Comparison of ENCODE assay signal across 23 cellular contexts in the genomic region with DNA sequence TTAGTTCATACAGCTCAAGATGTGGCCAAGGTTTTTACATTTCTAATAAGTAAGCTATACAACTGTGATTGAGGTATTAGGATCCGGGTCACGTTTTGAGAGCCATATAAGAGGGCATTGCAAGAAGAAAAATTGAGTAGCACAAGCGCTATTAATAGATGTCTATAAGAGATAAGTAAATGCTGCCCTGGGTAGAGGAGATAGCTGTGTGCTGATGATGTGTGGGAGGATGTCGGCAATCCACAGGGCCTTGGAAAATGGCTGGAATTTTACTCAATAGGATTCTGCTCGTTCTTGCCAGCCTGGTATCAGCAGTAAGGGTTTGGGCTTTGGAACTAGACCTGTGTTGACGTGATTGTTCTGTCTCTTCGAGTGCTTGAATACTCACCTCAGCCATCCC. TPM values are rescaled to one million over a fixed set of nuclear protein-coding genes. Genes with fewer than 3 reads are reported as not detected.
A peak's percentile ranks its signal among the peaks of the same experiment; 100 is the strongest.
DNase-seq lines count a peak whose midpoint lies in the region; ATAC-seq and TF ChIP-seq lines count a peak whose summit lies in the region.
"Had no signal": no experiment of that assay in that cellular context is flagged by ENCODE, and none has a peak within 500 bp of the region (broad histone marks: within the 10 kb centered on the region; RNA-seq: fewer than 3 reads in every experiment).

No MANE protein-coding gene starts in this region.

- TF ChIP-seq CTCF in heart right ventricle (IDR thresholded peaks at IDR 0.05), result no peak
- TF ChIP-seq CTCF in brain microvascular endothelial cell (IDR thresholded peaks at IDR 0.05; ENCODE audit: low read depth, low read length, missing control alignments), result no peak
- no peak for TF ChIP-seq CTCF in upper lobe of left lung (IDR thresholded peaks at IDR 0.05)

- peak in 3 of 8 donors; percentile 20 to 42 (median 24) for ATAC-seq in heart right ventricle
- ATAC-seq in Right ventricle myocardium inferior, result no peak
- ATAC-seq in GM21723 (IDR thresholded peaks at IDR 0.05; ENCODE audit: unreplicated experiment), result no peak
- no peak for ATAC-seq in upper lobe of left lung (ENCODE audit: low FRiP score in 2 of 2)
- ATAC-seq: esophagus mucosa; gastroesophageal sphincter; stimulated activated memory B cell treated with anti-CD40 and anti-IgM and Interleukin-4, amounts not matched to agents 10 μg/mL and 1 μg/mL and 100 μg/mL, for 72 hours had no signal

- no peak overlapping the region for H3K9ac ChIP-seq in mesenchymal stem cell (ENCODE audit: low read length)

- H3K27me3 ChIP-seq in heart right ventricle, result no peaks in the 10 kb centered on the region
- H3K27me3 ChIP-seq in brain microvascular endothelial cell (replicated peaks), result no peaks in the 10 kb centered on the region
- H3K27me3 ChIP-seq in mesenchymal stem cell (ENCODE audit: control insufficient read depth in 1 of 2, insufficient read depth in 1 of 2, low read length in 2 of 2), result no peaks in the 10 kb centered on the region
- H3K27me3 ChIP-seq in upper lobe of left lung, result no peaks in the 10 kb centered on the region
- H3K27me3 ChIP-seq: gastroesophageal sphincter, testis had no signal

- H3K36me3 ChIP-seq in heart right ventricle, result peaks cover 6 to 100% (median 49%) of the 10 kb centered on the region in 9 donors
- peaks cover 62% of the 10 kb centered on the region for H3K36me3 ChIP-seq in brain microvascular endothelial cell (replicated peaks)
- H3K36me3 ChIP-seq in mesenchymal stem cell (ENCODE audit: control insufficient read depth in 1 of 2, insufficient read depth in 2 of 2, low read depth in 1 of 2, low read length in 2 of 2), result peaks cover 52 to 98% of the 10 kb centered on the region in 2 experiments
- H3K36me3 ChIP-seq in upper lobe of left lung, result peaks cover 52 to 92% (median 85%) of the 10 kb centered on the region in 4 donors

- no peak for TF ChIP-seq EP300 in upper lobe of left lung (IDR thresholded peaks at IDR 0.05)

- no peak overlapping the region for H4K8ac ChIP-seq in mesenchymal stem cell (ENCODE audit: low read length)

- intact Hi-C loops in heart right ventricle (cut with DNase I), result loop anchor here in 3 of 10 donors (10.0 kb wide), 1 partner anchor 170 kb away; no protein-coding TSS in a partner anchor
- intact Hi-C loops in Right ventricle myocardium inferior (cut with DNase I), result no loop called here

- DNase-seq in heart right ventricle (no peak), Right ventricle myocardium inferior (ENCODE audit: missing footprints) (no peak), brain microvascular endothelial cell (peak; percentile 33), mesenchymal stem cell (peak; percentile 49), foreskin melanocyte (no peak), upper lobe of left lung (no peak), glomerular visceral epithelial cell (ENCODE audit: extremely low spot score) (no peak)
- DNase-seq: activated gamma-delta T cell treated with Interleukin-2 at 50 U/mL for 16 hours; CD4-positive, alpha-beta T cell; central memory CD4-positive, alpha-beta T cell; DMS 273 treated with DMSO at 0.1 percent for 48 hours; kidney glomerular epithelial cell; NCI-H1105; NCI-H2029 treated with DMSO at 0.1 percent for 48 hours; NCI-H345; nephron progenitor cell; small intestine; testis had no signal

- no peak overlapping the region for H2AFZ ChIP-seq in mesenchymal stem cell (ENCODE audit: low read depth, low read length)

- H3K14ac ChIP-seq in mesenchymal stem cell (ENCODE audit: low read length in 2 of 2), result no peak overlapping the region

- H2BK120ac ChIP-seq in mesenchymal stem cell (ENCODE audit: low read depth, low read length), result no peak overlapping the region

- peaks cover 34% of the 10 kb centered on the region for H3K79me1 ChIP-seq in mesenchymal stem cell (replicated peaks; ENCODE audit: low read length, poor library complexity, severe bottlenecking)

- H3K9me3 ChIP-seq in heart right ventricle, result no peaks in the 10 kb centered on the region
- H3K9me3 ChIP-seq in mesenchymal stem cell (ENCODE audit: control insufficient read depth, low read length), result no peaks in the 10 kb centered on the region
- no peaks in the 10 kb centered on the region for H3K9me3 ChIP-seq in upper lobe of left lung
- H3K9me3 ChIP-seq: gastroesophageal sphincter, testis had no signal

- WGBS in heart right ventricle, 2 donors, result 45 to 58% methylated on average over 7 of the region's 7 CpGs
- 73% methylated on average over 7 of the region's 7 CpGs for WGBS in mesenchymal stem cell
- 82 to 88% methylated on average over 7 of the region's 7 CpGs for WGBS in upper lobe of left lung, 2 donors

- H3K4ac ChIP-seq in mesenchymal stem cell (ENCODE audit: low read depth in 1 of 2, low read length in 2 of 2), result no peak overlapping the region

- H4K91ac ChIP-seq in mesenchymal stem cell (ENCODE audit: low read length), result no peak overlapping the region

- peak overlapping the region in 1 of 2 experiments; percentile 42 for H3K18ac ChIP-seq in mesenchymal stem cell (ENCODE audit: low read depth in 1 of 2, low read length in 2 of 2)

- peak overlapping the region in 6 of 10 donors; percentile 18 to 72 (median 61) for H3K27ac ChIP-seq in heart right ventricle
- peak overlapping the region; percentile 47 for H3K27ac ChIP-seq in brain microvascular endothelial cell
- peak overlapping the region; percentile 48 for H3K27ac ChIP-seq in mesenchymal stem cell (ENCODE audit: low read length, poor library complexity, severe bottlenecking)
- H3K27ac ChIP-seq in upper lobe of left lung, result no peak overlapping the region
- H3K27ac ChIP-seq: gastroesophageal sphincter, testis had no signal

- H2BK5ac ChIP-seq in mesenchymal stem cell (ENCODE audit: low read depth, low read length, poor library complexity, severe bottlenecking), result no peak overlapping the region

- H3K4me3 ChIP-seq in heart right ventricle (no peak overlapping the region), brain microvascular endothelial cell (ENCODE audit: low read depth, low read length) (no peak overlapping the region), mesenchymal stem cell (ENCODE audit: insufficient read depth in 1 of 2, low read depth in 1 of 2, low read length in 2 of 2) (no peak overlapping the region), upper lobe of left lung (no peak overlapping the region)
- H3K4me3 ChIP-seq: gastroesophageal sphincter, testis had no signal

- H3K4me1 ChIP-seq in heart right ventricle, result peaks cover 0 to 46% (median 36%) of the 10 kb centered on the region in 9 donors
- H3K4me1 ChIP-seq in mesenchymal stem cell (ENCODE audit: control insufficient read depth, insufficient read depth, low read depth, low read length), result peaks cover 11% of the 10 kb centered on the region
- peaks cover 8 to 15% (median 13%) of the 10 kb centered on the region in 4 donors for H3K4me1 ChIP-seq in upper lobe of left lung

- no peak overlapping the region for H2BK15ac ChIP-seq in mesenchymal stem cell (ENCODE audit: low read depth, poor library complexity, severe bottlenecking)

- H3K23ac ChIP-seq in mesenchymal stem cell (ENCODE audit: low read length in 2 of 2), result no peak overlapping the region

- TF ChIP-seq POLR2A in upper lobe of left lung (IDR thresholded peaks at IDR 0.05), result no peak

- no peak overlapping the region for H2BK12ac ChIP-seq in mesenchymal stem cell (ENCODE audit: low read length in 2 of 2)

- no peak overlapping the region for H3K4me2 ChIP-seq in mesenchymal stem cell (ENCODE audit: low read length, poor library complexity, severe bottlenecking)

- peak overlapping the region; percentile 33 for H2AK5ac ChIP-seq in mesenchymal stem cell (ENCODE audit: low read length, severe bottlenecking)

- in situ Hi-C loops in brain microvascular endothelial cell (cut with HindIII; ENCODE audit: low pct_ligation_motif_present, low sequenced_read_pairs), result no loop called here

RNA-seq across cellular contexts. Expression of a gene that starts 41.6 kb away (rescaled TPM):
- total RNA-seq in heart right ventricle (10 to 100 TPM in 7 of 10 donors, 1 to 10 TPM in 3; 6.8 to 83.9 (median 11.2) TPM), Right ventricle myocardium inferior (21.9 TPM), upper lobe of left lung (100 to 1,000 TPM in 1 of 6 donors, 10 to 100 TPM in 5; 13.9 to 101 (median 57.9) TPM)
- 1 to 10 TPM; 4.8 to 6.4 TPM for polyA plus RNA-seq in heart right ventricle
- 0.06 TPM for polyA plus RNA-seq in mesenchymal stem cell (2013, experiment 1 of 2)
- 0.12 TPM for polyA plus RNA-seq in mesenchymal stem cell (2013, experiment 2 of 2)
- total RNA-seq: progenitor cell of endocrine pancreas had no signal

RNA-seq across cellular contexts. Expression of a gene that starts 44.2 kb away (rescaled TPM):
- total RNA-seq in heart right ventricle, result 10 to 100 TPM; 12.7 to 17.8 (median 14.9) TPM
- 10 to 100 TPM; 12.8 to 17.9 TPM for polyA plus RNA-seq in heart right ventricle
- 14.6 TPM for total RNA-seq in Right ventricle myocardium inferior
- polyA plus RNA-seq in mesenchymal stem cell (2013, experiment 1 of 2), result 21.5 TPM
- 20.1 TPM for polyA plus RNA-seq in mesenchymal stem cell (2013, experiment 2 of 2)
- total RNA-seq in upper lobe of left lung, result 10 to 100 TPM; 29.6 to 71.2 (median 41.0) TPM

RNA-seq across cellular contexts. Expression of a gene that starts 44.3 kb away (rescaled TPM):
- total RNA-seq in heart right ventricle (1 to 10 TPM; 2.2 to 4.2 (median 2.8) TPM), Right ventricle myocardium inferior (2.4 TPM), upper lobe of left lung (1 to 10 TPM; 2.2 to 6.3 (median 4.1) TPM)
- 1 to 10 TPM; 2.1 to 4.0 TPM for polyA plus RNA-seq in heart right ventricle
- polyA plus RNA-seq in mesenchymal stem cell (2013, experiment 1 of 2), result 6.8 TPM
- polyA plus RNA-seq in mesenchymal stem cell (2013, experiment 2 of 2), result 7.4 TPM

Comparison
In these comparisons a context has a peak if more than half of its experiments do, and no peak if none do; other contexts are left out.
1. DNase-seq: peak in brain microvascular endothelial cell (single experiment) and mesenchymal stem cell (single experiment); none in heart right ventricle (0 of 2), Right ventricle myocardium inferior (single experiment), foreskin melanocyte (single experiment), upper lobe of left lung (0 of 2) and glomerular visceral epithelial cell (single experiment).
2. H3K27ac ChIP-seq: peak in heart right ventricle (6 of 10), brain microvascular endothelial cell (single experiment) and mesenchymal stem cell (single experiment); none in upper lobe of left lung (0 of 4).